8 cellular contexts compared by ENCODE assay signal in genomic region chr5:150789943-150790611, GRCh38. TPM values are rescaled to one million over a fixed set of nuclear protein-coding genes. Genes with fewer than 3 reads are reported as not detected.
A peak's percentile ranks its signal among the peaks of the same experiment; 100 is the strongest.
DNase-seq lines count a peak whose midpoint lies in the region; ATAC-seq lines count a peak whose summit lies in the region.

No MANE protein-coding gene starts in this region.

- peak overlapping the region; percentile 89 to 98 for H3K27ac Mint-ChIP-seq in natural killer cell treated with Interleukin-12 subunit alpha and Interleukin-12 subunit beta and Interleukin-15 and Interleukin-18, amount 100 ng/mL, for 72 hours

- H3K4me3 Mint-ChIP-seq in natural killer cell treated with Interleukin-12 subunit alpha and Interleukin-12 subunit beta and Interleukin-15 and Interleukin-18, amount 100 ng/mL, for 72 hours, result peak overlapping the region; percentile 70

- peaks cover 4% of the 10 kb centered on the region for H3K9me3 Mint-ChIP-seq in natural killer cell treated with Interleukin-12 subunit alpha and Interleukin-12 subunit beta and Interleukin-15 and Interleukin-18, amount 100 ng/mL, for 72 hours

- H3K27me3 Mint-ChIP-seq in natural killer cell treated with Interleukin-12 subunit alpha and Interleukin-12 subunit beta and Interleukin-15 and Interleukin-18, amount 100 ng/mL, for 72 hours, result no peaks in the 10 kb centered on the region

- DNase-seq in D341Med (ENCODE audit: low spot score), result peak; percentile 86
- DNase-seq in activated CD4-positive, alpha-beta T cell treated with anti-CD3 and anti-CD28 coated beads for 24 hours (ENCODE audit: low read depth in 2 of 2), result peak; percentile 52 to 62
- peak; percentile 90 for DNase-seq in dermis blood vessel endothelial cell
- peak; percentile 85 for DNase-seq in natural killer cell treated with Interleukin-12 subunit alpha and Interleukin-12 subunit beta and Interleukin-15 and Interleukin-18, amount 100 ng/mL, for 72 hours (ENCODE audit: low spot score)
- DNase-seq in NCI-H69 (lab: John Stamatoyannopoulos, UW), result no peak

- peaks cover 17% of the 10 kb centered on the region for H3K36me3 Mint-ChIP-seq in natural killer cell treated with Interleukin-12 subunit alpha and Interleukin-12 subunit beta and Interleukin-15 and Interleukin-18, amount 100 ng/mL, for 72 hours

- peak overlapping the region; percentile 12; the same call in 1 of the 2 replicates for H3K9ac ChIP-seq in HUES64 (ENCODE audit: low read depth, low read length)

- H3K9me3 ChIP-seq in HUES64 (ENCODE audit: insufficient read depth, low read depth, low read length) (peaks cover 6% of the 10 kb centered on the region; the same call in 1 of the 2 replicates), thymus (ENCODE audit: control insufficient read depth) (no peaks in the 10 kb centered on the region)

- WGBS in HUES64, result 69% methylated on average over 7 of the region's 7 CpGs
- WGBS in thymus, result 15% methylated on average over 7 of the region's 7 CpGs

- H3K4me3 ChIP-seq in HUES64 (ENCODE audit: low read length), result no peak overlapping the region
- no peak overlapping the region for H3K4me3 ChIP-seq in thymus (ENCODE audit: low read length)

- H3K27me3 ChIP-seq in HUES64 (ENCODE audit: insufficient read depth, low read length) (no peaks in the 10 kb centered on the region), thymus (ENCODE audit: control insufficient read depth, insufficient read depth) (no peaks in the 10 kb centered on the region)

- H3K36me3 ChIP-seq in HUES64 (ENCODE audit: insufficient read depth, low read length) (0 out of 2 replicates have a peak, but pooled peaks cover 6% of the 10 kb centered on the region), thymus (ENCODE audit: control insufficient read depth, insufficient read depth) (no peaks in the 10 kb centered on the region)

- ATAC-seq in GM21619 (IDR thresholded peaks at IDR 0.05; ENCODE audit: unreplicated experiment), result peak; percentile 97
- ATAC-seq in natural killer cell treated with Interleukin-12 subunit alpha and Interleukin-12 subunit beta and Interleukin-15 and Interleukin-18, amount 100 ng/mL, for 72 hours, result peak; percentile 99

- H3K27ac ChIP-seq in HUES64 (ENCODE audit: low read depth, low read length) (peak overlapping the region; percentile 56), thymus (ENCODE audit: low read depth) (peak overlapping the region; percentile 46)

- peaks cover 44 to 59% of the 10 kb centered on the region in 2 donors for H3K4me1 Mint-ChIP-seq in natural killer cell treated with Interleukin-12 subunit alpha and Interleukin-12 subunit beta and Interleukin-15 and Interleukin-18, amount 100 ng/mL, for 72 hours (ENCODE audit: low read depth in 2 of 2)

- H3K4me1 ChIP-seq in HUES64 (ENCODE audit: insufficient read depth, low read length) (peaks cover 38% of the 10 kb centered on the region), thymus (ENCODE audit: control insufficient read depth, insufficient read depth, low read length) (peaks cover 12% of the 10 kb centered on the region)

RNA-seq across cellular contexts. Expression of gene SMIM3, which starts 11.5 kb away (rescaled TPM):
- 22.6 TPM for polyA plus RNA-seq in HUES64 (2013, experiment 1 of 2)
- polyA plus RNA-seq in HUES64 (2013, experiment 2 of 2), result 20.5 TPM
- total RNA-seq in dermis blood vessel endothelial cell, result 3.5 and 4.1 TPM in 2 replicates
- 10 to 100 TPM; 24.5 to 30.4 TPM for total RNA-seq in natural killer cell treated with Interleukin-12 subunit alpha and Interleukin-12 subunit beta and Interleukin-15 and Interleukin-18, amount 100 ng/mL, for 72 hours
- polyA plus RNA-seq in thymus, result 30.1 TPM

RNA-seq across cellular contexts. Expression of gene DCTN4, which starts 31.3 kb away (rescaled TPM):
- 31.3 TPM for polyA plus RNA-seq in HUES64 (2013, experiment 1 of 2)
- 32.8 TPM for polyA plus RNA-seq in HUES64 (2013, experiment 2 of 2)
- total RNA-seq in dermis blood vessel endothelial cell, result 33.7 and 48.0 TPM in 2 replicates
- total RNA-seq in natural killer cell treated with Interleukin-12 subunit alpha and Interleukin-12 subunit beta and Interleukin-15 and Interleukin-18, amount 100 ng/mL, for 72 hours, result 10 to 100 TPM; 54.1 to 68.8 TPM
- 30.5 TPM for polyA plus RNA-seq in thymus

RNA-seq across cellular contexts. Expression of gene IRGM, which starts 56.2 kb away (rescaled TPM):
- polyA plus RNA-seq in HUES64 (2013, experiment 1 of 2), result not detected
- not detected for polyA plus RNA-seq in HUES64 (2013, experiment 2 of 2)
- not detected in 2 replicates for total RNA-seq in dermis blood vessel endothelial cell
- total RNA-seq in natural killer cell treated with Interleukin-12 subunit alpha and Interleukin-12 subunit beta and Interleukin-15 and Interleukin-18, amount 100 ng/mL, for 72 hours, result 1 to 10 TPM; 1.5 to 2.2 TPM
- 1.6 TPM for polyA plus RNA-seq in thymus
